Comparison of ENCODE assay signal across 18 cellular contexts in genomic region chr6:111763381-111763780, GRCh38.
DNase-seq lines count a peak whose midpoint lies in the region; ATAC-seq, FAIRE-seq and TF ChIP-seq lines count a peak whose summit lies in the region.
"Had no signal": no experiment of that assay in that cellular context is flagged by ENCODE, and none has a peak within 500 bp of the region (broad histone marks: within the 10 kb centered on the region; RNA-seq: fewer than 3 reads in every experiment).

No MANE protein-coding gene starts in this region.

- WGBS in GM12878 (ENCODE audit: insufficient coverage, insufficient replicate concordance, low lambda C conversion rate, missing lambda C conversion rate) = 95% methylated on average over 2 of the region's 2 CpGs

- peaks cover 97% of the 10 kb centered on the region for H3K4me1 Mint-ChIP-seq in activated CD8-positive, alpha-beta memory T cell treated with anti-CD3 and anti-CD28 coated beads, Interleukin-2, amount 10 ng/mL, durations not matched to agents 7 days and 5 days
- H3K4me1 Mint-ChIP-seq in endothelial cell (ENCODE audit: unreplicated experiment) = peaks cover 92% of the 10 kb centered on the region

- H3K36me3 ChIP-seq in OCI-LY3 (replicated peaks; ENCODE audit: low read depth, low read length) (no peaks in the 10 kb centered on the region), GM12878 (ENCODE audit: control insufficient read depth in 2 of 2, insufficient read depth in 2 of 2, low read length in 1 of 2) (peaks cover 3 to 17% of the 10 kb centered on the region in 2 experiments; a peak in 3 of 4 replicates), colonic mucosa (no peaks in the 10 kb centered on the region)
- H3K36me3 ChIP-seq: adrenal gland, neural progenitor cell had no signal

- H3K4me2 ChIP-seq in OCI-LY3 (ENCODE audit: low read length) (peak overlapping the region; percentile 59), GM12878 (ENCODE audit: control insufficient read depth, insufficient read depth) (peak overlapping the region; percentile 76)
- H3K4me2 ChIP-seq: A549, neural progenitor cell had no signal

- no peaks in the 10 kb centered on the region for H3K27me3 Mint-ChIP-seq in activated CD8-positive, alpha-beta memory T cell treated with anti-CD3 and anti-CD28 coated beads, Interleukin-2, amount 10 ng/mL, durations not matched to agents 7 days and 5 days
- H3K27me3 Mint-ChIP-seq in endothelial cell (ENCODE audit: unreplicated experiment) = peaks cover 17% of the 10 kb centered on the region

- H3K27ac ChIP-seq in OCI-LY3 (ENCODE audit: low read length) = no peak overlapping the region
- peak overlapping the region; percentile 93 for H3K27ac ChIP-seq in GM12878 (ENCODE audit: control insufficient read depth, insufficient read depth)
- no peak overlapping the region for H3K27ac ChIP-seq in colonic mucosa
- H3K27ac ChIP-seq: A549, adrenal gland, neural progenitor cell had no signal

- no peak overlapping the region for H3K9ac ChIP-seq in OCI-LY3 (ENCODE audit: low read length)
- peak overlapping the region; percentile 28 for H3K9ac ChIP-seq in GM12878 (ENCODE audit: control insufficient read depth, insufficient read depth, low read length)
- no peak overlapping the region for H3K9ac ChIP-seq in colonic mucosa (ENCODE audit: low read depth in 2 of 2, low read length in 2 of 2)
- H3K9ac ChIP-seq: neural progenitor cell had no signal

- in situ Hi-C loops in GM12878 (cut with MboI) = no loop called here

- CTCF ChIA-PET in activated CD8-positive, alpha-beta memory T cell treated with anti-CD3 and anti-CD28 coated beads, Interleukin-2, amount 10 ng/mL, durations not matched to agents 7 days and 5 days (lab: Charles Lee) = interaction anchor here (0.8 to 4.5 kb wide), 13 partner anchors 11 to 280 kb away, joined by 3 to 52 read pairs (median 5); no protein-coding TSS in a partner anchor
- CTCF ChIA-PET in GM12878 (lab: Yijun Ruan, JAX) = interaction anchor here (0.7 to 4.6 kb wide), 23 partner anchors 8 to 280 kb away, joined by 3 to 62 read pairs (median 10); no protein-coding TSS in a partner anchor

- peaks cover 31% of the 10 kb centered on the region for H3K36me3 Mint-ChIP-seq in activated CD8-positive, alpha-beta memory T cell treated with anti-CD3 and anti-CD28 coated beads, Interleukin-2, amount 10 ng/mL, durations not matched to agents 7 days and 5 days
- peaks cover 55% of the 10 kb centered on the region for H3K36me3 Mint-ChIP-seq in endothelial cell (ENCODE audit: low read depth, unreplicated experiment)

- intact Hi-C loops in GM12878 (cut with micrococcal nuclease; ENCODE audit: unreplicated experiment) = no loop called here
- intact Hi-C loops in colonic mucosa (cut with DNase I) = no loop called here

- RAD21 ChIA-PET in GM12878 (lab: Charles Lee; ENCODE audit: unreplicated experiment) = interaction anchor here (1.1 to 5.0 kb wide), 29 partner anchors 8 to 504 kb away, joined by 3 to 158 read pairs (median 10); a partner anchor contains a TSS

- H3K9me3 ChIP-seq in OCI-LY3 (ENCODE audit: insufficient read depth, low read length) (no peaks in the 10 kb centered on the region), GM12878 (replicated peaks; ENCODE audit: control insufficient read depth, insufficient read depth, low read length) (no peaks in the 10 kb centered on the region), colonic mucosa (no peaks in the 10 kb centered on the region)
- H3K9me3 ChIP-seq: A549, adrenal gland had no signal

- POLR2A ChIA-PET in GM12878 (lab: Charles Lee) = interaction anchor here (0.5 to 6.2 kb wide), 19 partner anchors 8 to 1971 kb away, joined by 3 to 69 read pairs (median 5); no protein-coding TSS in a partner anchor

- no peak for DNase-seq in activated CD8-positive, alpha-beta memory T cell treated with anti-CD3 and anti-CD28 coated beads, Interleukin-2, amount 10 ng/mL, durations not matched to agents 7 days and 5 days
- DNase-seq in activated CD8-positive, alpha-beta memory T cell treated with anti-CD3 and anti-CD28 coated beads, Interleukin-2, amount 50 U/mL, for 4 hours = no peak
- DNase-seq in GM12878 (ENCODE audit: low read depth, low spot score) (no peak), non-pigmented ciliary epithelial cell (ENCODE audit: low read depth) (peak; percentile 43), endothelial cell (ENCODE audit: low spot score) (no peak), colonic mucosa (no peak), occipital lobe (lab: John Stamatoyannopoulos, UW) (no peak)
- DNase-seq: activated CD4-positive, alpha-beta T cell treated with anti-CD3 and anti-CD28 coated beads, Interleukin-2, amount 50 U/mL, for 4 hours; adrenal gland; cortex of kidney; GDM1; NCI-H774; small intestine; T1000 had no signal

- H4K20me1 ChIP-seq in OCI-LY3 (ENCODE audit: insufficient read depth, low read length) (0 out of 2 replicates have a peak, but pooled peaks cover 3% of the 10 kb centered on the region), GM12878 (ENCODE audit: control insufficient read depth, insufficient read depth) (no peaks in the 10 kb centered on the region)

- H2AFZ ChIP-seq in OCI-LY3 (ENCODE audit: low read depth, low read length) (no peak overlapping the region), GM12878 (ENCODE audit: control insufficient read depth, low read depth, low read length) (no peak overlapping the region)
- H2AFZ ChIP-seq: neural progenitor cell had no signal

- TF ChIP-seq CTCF in OCI-LY3 (IDR thresholded peaks at IDR 0.05; ENCODE audit: low read depth, low read length) = no peak
- TF ChIP-seq CTCF in GM12878 (IDR thresholded peaks at IDR 0.05 in 2 of 3, conservative IDR thresholded peaks at IDR 0.05 in 1 of 3; ENCODE audit: control insufficient read depth in 2 of 3, extremely low read depth in 1 of 3, insufficient read depth in 1 of 3, low read depth in 3 of 3, low read length in 3 of 3) = no peak
- no peak for TF ChIP-seq CTCF in endothelial cell (IDR thresholded peaks at IDR 0.05; ENCODE audit: unreplicated experiment)
- no peak for TF ChIP-seq CTCF in colonic mucosa (IDR thresholded peaks at IDR 0.05)

- ATAC-seq in activated CD8-positive, alpha-beta memory T cell treated with anti-CD3 and anti-CD28 coated beads, Interleukin-2, amount 10 ng/mL, durations not matched to agents 7 days and 5 days = no peak
- ATAC-seq in GM12878 = no peak
- ATAC-seq: A549 had no signal

- TF ChIP-seq RAD21 in GM12878 (IDR thresholded peaks at IDR 0.05; ENCODE audit: insufficient read depth, low read depth, low read length) = no peak

- peak overlapping the region; percentile 57 for H3K4me3 Mint-ChIP-seq in activated CD8-positive, alpha-beta memory T cell treated with anti-CD3 and anti-CD28 coated beads, Interleukin-2, amount 10 ng/mL, durations not matched to agents 7 days and 5 days
- H3K4me3 Mint-ChIP-seq in endothelial cell (ENCODE audit: unreplicated experiment) = no peak overlapping the region
- H3K4me3 Mint-ChIP-seq: neural progenitor cell had no signal

- no peak for FAIRE-seq in GM12878 (lab: Jason Lieb, UNC)
- FAIRE-seq: A549, small intestine had no signal

- TF ChIP-seq EP300 in GM12878 (IDR thresholded peaks at IDR 0.05; ENCODE audit: borderline replicate concordance in 1 of 2, control insufficient read depth in 1 of 2, low read depth in 2 of 2, low read length in 2 of 2) = no peak

- H3K4me1 ChIP-seq in OCI-LY3 (ENCODE audit: low read length) (peaks cover 50% of the 10 kb centered on the region), GM12878 (ENCODE audit: control insufficient read depth, insufficient read depth, low read length) (peaks cover 80% of the 10 kb centered on the region), colonic mucosa (no peaks in the 10 kb centered on the region)
- H3K4me1 ChIP-seq: A549 had no signal

- H3K27ac Mint-ChIP-seq in activated CD8-positive, alpha-beta memory T cell treated with anti-CD3 and anti-CD28 coated beads, Interleukin-2, amount 10 ng/mL, durations not matched to agents 7 days and 5 days = peak overlapping the region; percentile 99
- no peak overlapping the region for H3K27ac Mint-ChIP-seq in endothelial cell (ENCODE audit: unreplicated experiment)

- no peaks in the 10 kb centered on the region for H3K79me2 ChIP-seq in OCI-LY3 (ENCODE audit: low read length)
- H3K79me2 ChIP-seq in GM12878 (ENCODE audit: control insufficient read depth, insufficient read depth, low read length) = peaks cover 77% of the 10 kb centered on the region

- no peak overlapping the region for H3K4me3 ChIP-seq in OCI-LY3 (ENCODE audit: low read length)
- H3K4me3 ChIP-seq in GM12878 = no peak overlapping the region
- H3K4me3 ChIP-seq in colonic mucosa = no peak overlapping the region
- H3K4me3 ChIP-seq: A549, adrenal gland, lung, neural progenitor cell had no signal

- SMC1A ChIA-PET in GM12878 (lab: Charles Lee; ENCODE audit: uncharacterized antibody, unreplicated experiment) = interaction anchor here (0.6 to 6.8 kb wide), 33 partner anchors 8 to 280 kb away, joined by 3 to 156 read pairs (median 8); no protein-coding TSS in a partner anchor

- H3K27me3 ChIP-seq in OCI-LY3 (ENCODE audit: low read depth, low read length) (peaks cover 16% of the 10 kb centered on the region), GM12878 (replicated peaks in 1 of 2; ENCODE audit: control insufficient read depth in 2 of 2, insufficient read depth in 2 of 2, low read length in 1 of 2) (no peaks in the 10 kb centered on the region), colonic mucosa (no peaks in the 10 kb centered on the region)
- H3K27me3 ChIP-seq: adrenal gland, neural progenitor cell had no signal

- no peaks in the 10 kb centered on the region for H3K9me3 Mint-ChIP-seq in activated CD8-positive, alpha-beta memory T cell treated with anti-CD3 and anti-CD28 coated beads, Interleukin-2, amount 10 ng/mL, durations not matched to agents 7 days and 5 days (ENCODE audit: low read depth)
- H3K9me3 Mint-ChIP-seq in endothelial cell (ENCODE audit: unreplicated experiment) = no peaks in the 10 kb centered on the region

- no peak for TF ChIP-seq POLR2A in GM12878 (IDR thresholded peaks at IDR 0.05; ENCODE audit: low read depth, low read length)

- BruUV-seq in GM12878 (replicated peaks; lab: Mats Ljungman, UMichigan) = no TSS peak

TF ChIP-seq in GM12878, 131 proteins besides CTCF, POLR2A, EP300 and RAD21 (continues in another document):
- TF ChIP-seq SUPT20H (IDR thresholded peaks at IDR 0.05; ENCODE audit: borderline replicate concordance, control insufficient read depth, low read depth, low read length) (no peak), PBX3 (IDR thresholded peaks at IDR 0.05; ENCODE audit: insufficient replicate concordance, low read depth, low read length) (no peak), NR2C2 (IDR thresholded peaks at IDR 0.05; ENCODE audit: borderline replicate concordance, control insufficient read depth, insufficient read length, low read depth) (no peak)
